2 cellular contexts compared by ENCODE assay signal in the genomic region with DNA sequence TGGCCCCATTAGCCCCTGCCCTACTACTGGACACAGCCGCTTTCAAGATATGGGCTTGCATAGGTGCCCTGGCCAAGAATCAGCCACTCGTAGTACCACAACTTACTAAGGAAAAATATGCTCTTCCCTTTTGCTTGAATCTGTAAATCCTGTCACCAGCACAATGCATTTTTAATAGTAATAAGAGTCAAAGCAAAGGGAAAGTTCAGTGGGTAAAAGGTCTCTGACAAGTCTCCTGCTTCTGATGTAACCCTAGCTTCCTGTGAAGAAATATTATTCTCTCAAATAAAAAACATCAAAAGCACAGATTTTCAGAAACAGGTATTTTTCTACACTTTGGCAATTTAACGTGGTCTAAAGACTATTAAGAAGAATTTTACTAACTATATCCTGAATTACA.
TF ChIP-seq lines count a peak whose summit lies in the region.

No MANE protein-coding gene starts in this region.

TF ChIP-seq in IMR-90, 13 proteins besides CTCF, POLR2A, EP300 and RAD21:
- TF ChIP-seq RFX5 (IDR thresholded peaks at IDR 0.05; ENCODE audit: low read depth, low read length), result no peak
- no peak for TF ChIP-seq FOS (IDR thresholded peaks at IDR 0.05; ENCODE audit: low read depth, low read length)
- no peak for TF ChIP-seq NFE2L2 (IDR thresholded peaks at IDR 0.05; ENCODE audit: low read depth, low read length)
- TF ChIP-seq SMC3 (IDR thresholded peaks at IDR 0.05; ENCODE audit: low read depth, low read length), result no peak
- no peak for TF ChIP-seq CHD1 (IDR thresholded peaks at IDR 0.05; ENCODE audit: low read depth, low read length)
- TF ChIP-seq, protein P1, sequence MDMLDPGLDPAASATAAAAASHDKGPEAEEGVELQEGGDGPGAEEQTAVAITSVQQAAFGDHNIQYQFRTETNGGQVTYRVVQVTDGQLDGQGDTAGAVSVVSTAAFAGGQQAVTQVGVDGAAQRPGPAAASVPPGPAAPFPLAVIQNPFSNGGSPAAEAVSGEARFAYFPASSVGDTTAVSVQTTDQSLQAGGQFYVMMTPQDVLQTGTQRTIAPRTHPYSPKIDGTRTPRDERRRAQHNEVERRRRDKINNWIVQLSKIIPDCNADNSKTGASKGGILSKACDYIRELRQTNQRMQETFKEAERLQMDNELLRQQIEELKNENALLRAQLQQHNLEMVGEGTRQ (IDR thresholded peaks at IDR 0.05; ENCODE audit: low read depth, low read length), result no peak
TF ChIP-seq in IMR-90: peak in this region for 0.

TF ChIP-seq in H1, 55 proteins besides CTCF, POLR2A, EP300 and RAD21:
- TF ChIP-seq TAF7 (optimal IDR thresholded peaks at IDR 0.05; ENCODE audit: borderline replicate concordance, low read depth, low read length), result no peak
- TF ChIP-seq, protein P2, sequence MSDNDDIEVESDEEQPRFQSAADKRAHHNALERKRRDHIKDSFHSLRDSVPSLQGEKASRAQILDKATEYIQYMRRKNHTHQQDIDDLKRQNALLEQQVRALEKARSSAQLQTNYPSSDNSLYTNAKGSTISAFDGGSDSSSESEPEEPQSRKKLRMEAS (IDR thresholded peaks at IDR 0.05), result no peak
- no peak for TF ChIP-seq CHD2 (IDR thresholded peaks at IDR 0.05; ENCODE audit: low read length)
- TF ChIP-seq RXRA (IDR thresholded peaks at IDR 0.05; ENCODE audit: insufficient read depth, low read depth, low read length), result no peak
- TF ChIP-seq JUN (IDR thresholded peaks at IDR 0.05; ENCODE audit: low read depth, low read length), result no peak
- TF ChIP-seq SP1 (IDR thresholded peaks at IDR 0.05; ENCODE audit: low read depth, low read length), result no peak
- TF ChIP-seq, protein P1 (IDR thresholded peaks at IDR 0.05; ENCODE audit: low read length), result no peak
- TF ChIP-seq, protein P3, sequence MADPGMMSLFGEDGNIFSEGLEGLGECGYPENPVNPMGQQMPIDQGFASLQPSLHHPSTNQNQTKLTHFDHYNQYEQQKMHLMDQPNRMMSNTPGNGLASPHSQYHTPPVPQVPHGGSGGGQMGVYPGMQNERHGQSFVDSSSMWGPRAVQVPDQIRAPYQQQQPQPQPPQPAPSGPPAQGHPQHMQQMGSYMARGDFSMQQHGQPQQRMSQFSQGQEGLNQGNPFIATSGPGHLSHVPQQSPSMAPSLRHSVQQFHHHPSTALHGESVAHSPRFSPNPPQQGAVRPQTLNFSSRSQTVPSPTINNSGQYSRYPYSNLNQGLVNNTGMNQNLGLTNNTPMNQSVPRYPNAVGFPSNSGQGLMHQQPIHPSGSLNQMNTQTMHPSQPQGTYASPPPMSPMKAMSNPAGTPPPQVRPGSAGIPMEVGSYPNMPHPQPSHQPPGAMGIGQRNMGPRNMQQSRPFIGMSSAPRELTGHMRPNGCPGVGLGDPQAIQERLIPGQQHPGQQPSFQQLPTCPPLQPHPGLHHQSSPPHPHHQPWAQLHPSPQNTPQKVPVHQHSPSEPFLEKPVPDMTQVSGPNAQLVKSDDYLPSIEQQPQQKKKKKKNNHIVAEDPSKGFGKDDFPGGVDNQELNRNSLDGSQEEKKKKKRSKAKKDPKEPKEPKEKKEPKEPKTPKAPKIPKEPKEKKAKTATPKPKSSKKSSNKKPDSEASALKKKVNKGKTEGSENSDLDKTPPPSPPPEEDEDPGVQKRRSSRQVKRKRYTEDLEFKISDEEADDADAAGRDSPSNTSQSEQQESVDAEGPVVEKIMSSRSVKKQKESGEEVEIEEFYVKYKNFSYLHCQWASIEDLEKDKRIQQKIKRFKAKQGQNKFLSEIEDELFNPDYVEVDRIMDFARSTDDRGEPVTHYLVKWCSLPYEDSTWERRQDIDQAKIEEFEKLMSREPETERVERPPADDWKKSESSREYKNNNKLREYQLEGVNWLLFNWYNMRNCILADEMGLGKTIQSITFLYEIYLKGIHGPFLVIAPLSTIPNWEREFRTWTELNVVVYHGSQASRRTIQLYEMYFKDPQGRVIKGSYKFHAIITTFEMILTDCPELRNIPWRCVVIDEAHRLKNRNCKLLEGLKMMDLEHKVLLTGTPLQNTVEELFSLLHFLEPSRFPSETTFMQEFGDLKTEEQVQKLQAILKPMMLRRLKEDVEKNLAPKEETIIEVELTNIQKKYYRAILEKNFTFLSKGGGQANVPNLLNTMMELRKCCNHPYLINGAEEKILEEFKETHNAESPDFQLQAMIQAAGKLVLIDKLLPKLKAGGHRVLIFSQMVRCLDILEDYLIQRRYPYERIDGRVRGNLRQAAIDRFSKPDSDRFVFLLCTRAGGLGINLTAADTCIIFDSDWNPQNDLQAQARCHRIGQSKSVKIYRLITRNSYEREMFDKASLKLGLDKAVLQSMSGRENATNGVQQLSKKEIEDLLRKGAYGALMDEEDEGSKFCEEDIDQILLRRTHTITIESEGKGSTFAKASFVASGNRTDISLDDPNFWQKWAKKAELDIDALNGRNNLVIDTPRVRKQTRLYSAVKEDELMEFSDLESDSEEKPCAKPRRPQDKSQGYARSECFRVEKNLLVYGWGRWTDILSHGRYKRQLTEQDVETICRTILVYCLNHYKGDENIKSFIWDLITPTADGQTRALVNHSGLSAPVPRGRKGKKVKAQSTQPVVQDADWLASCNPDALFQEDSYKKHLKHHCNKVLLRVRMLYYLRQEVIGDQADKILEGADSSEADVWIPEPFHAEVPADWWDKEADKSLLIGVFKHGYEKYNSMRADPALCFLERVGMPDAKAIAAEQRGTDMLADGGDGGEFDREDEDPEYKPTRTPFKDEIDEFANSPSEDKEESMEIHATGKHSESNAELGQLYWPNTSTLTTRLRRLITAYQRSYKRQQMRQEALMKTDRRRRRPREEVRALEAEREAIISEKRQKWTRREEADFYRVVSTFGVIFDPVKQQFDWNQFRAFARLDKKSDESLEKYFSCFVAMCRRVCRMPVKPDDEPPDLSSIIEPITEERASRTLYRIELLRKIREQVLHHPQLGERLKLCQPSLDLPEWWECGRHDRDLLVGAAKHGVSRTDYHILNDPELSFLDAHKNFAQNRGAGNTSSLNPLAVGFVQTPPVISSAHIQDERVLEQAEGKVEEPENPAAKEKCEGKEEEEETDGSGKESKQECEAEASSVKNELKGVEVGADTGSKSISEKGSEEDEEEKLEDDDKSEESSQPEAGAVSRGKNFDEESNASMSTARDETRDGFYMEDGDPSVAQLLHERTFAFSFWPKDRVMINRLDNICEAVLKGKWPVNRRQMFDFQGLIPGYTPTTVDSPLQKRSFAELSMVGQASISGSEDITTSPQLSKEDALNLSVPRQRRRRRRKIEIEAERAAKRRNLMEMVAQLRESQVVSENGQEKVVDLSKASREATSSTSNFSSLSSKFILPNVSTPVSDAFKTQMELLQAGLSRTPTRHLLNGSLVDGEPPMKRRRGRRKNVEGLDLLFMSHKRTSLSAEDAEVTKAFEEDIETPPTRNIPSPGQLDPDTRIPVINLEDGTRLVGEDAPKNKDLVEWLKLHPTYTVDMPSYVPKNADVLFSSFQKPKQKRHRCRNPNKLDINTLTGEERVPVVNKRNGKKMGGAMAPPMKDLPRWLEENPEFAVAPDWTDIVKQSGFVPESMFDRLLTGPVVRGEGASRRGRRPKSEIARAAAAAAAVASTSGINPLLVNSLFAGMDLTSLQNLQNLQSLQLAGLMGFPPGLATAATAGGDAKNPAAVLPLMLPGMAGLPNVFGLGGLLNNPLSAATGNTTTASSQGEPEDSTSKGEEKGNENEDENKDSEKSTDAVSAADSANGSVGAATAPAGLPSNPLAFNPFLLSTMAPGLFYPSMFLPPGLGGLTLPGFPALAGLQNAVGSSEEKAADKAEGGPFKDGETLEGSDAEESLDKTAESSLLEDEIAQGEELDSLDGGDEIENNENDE (IDR thresholded peaks at IDR 0.05; ENCODE audit: insufficient replicate concordance, low read length), result no peak
- TF ChIP-seq SRF (IDR thresholded peaks at IDR 0.05; ENCODE audit: low read depth, low read length), result no peak
- TF ChIP-seq SP4 (IDR thresholded peaks at IDR 0.05; ENCODE audit: low read length), result no peak
- TF ChIP-seq CBX8 (IDR thresholded peaks at IDR 0.05; ENCODE audit: borderline replicate concordance, low read depth, low read length), result no peak
- TF ChIP-seq, protein P4, sequence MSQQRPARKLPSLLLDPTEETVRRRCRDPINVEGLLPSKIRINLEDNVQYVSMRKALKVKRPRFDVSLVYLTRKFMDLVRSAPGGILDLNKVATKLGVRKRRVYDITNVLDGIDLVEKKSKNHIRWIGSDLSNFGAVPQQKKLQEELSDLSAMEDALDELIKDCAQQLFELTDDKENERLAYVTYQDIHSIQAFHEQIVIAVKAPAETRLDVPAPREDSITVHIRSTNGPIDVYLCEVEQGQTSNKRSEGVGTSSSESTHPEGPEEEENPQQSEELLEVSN (IDR thresholded peaks at IDR 0.05), result no peak
- no peak for TF ChIP-seq SIX5 (IDR thresholded peaks at IDR 0.05; ENCODE audit: low read depth, low read length)
- no peak for TF ChIP-seq RFX5 (IDR thresholded peaks at IDR 0.05; ENCODE audit: borderline replicate concordance, low read depth, low read length)
- no peak for TF ChIP-seq BRCA1 (IDR thresholded peaks at IDR 0.05; ENCODE audit: low read depth, low read length)
- TF ChIP-seq EGR1 (IDR thresholded peaks at IDR 0.05; ENCODE audit: borderline replicate concordance, low read depth, low read length), result no peak
- no peak for TF ChIP-seq SIRT6 (IDR thresholded peaks at IDR 0.05; ENCODE audit: low read length)
- TF ChIP-seq ASH2L (IDR thresholded peaks at IDR 0.05; ENCODE audit: low read length), result no peak
- TF ChIP-seq, protein P5, sequence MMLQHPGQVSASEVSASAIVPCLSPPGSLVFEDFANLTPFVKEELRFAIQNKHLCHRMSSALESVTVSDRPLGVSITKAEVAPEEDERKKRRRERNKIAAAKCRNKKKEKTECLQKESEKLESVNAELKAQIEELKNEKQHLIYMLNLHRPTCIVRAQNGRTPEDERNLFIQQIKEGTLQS (IDR thresholded peaks at IDR 0.05; ENCODE audit: insufficient read depth, low read depth, low read length), result no peak
- no peak for TF ChIP-seq GTF2F1 (IDR thresholded peaks at IDR 0.05; ENCODE audit: borderline replicate concordance, low read depth, low read length)
TF ChIP-seq in H1: peak in this region for 0.
